Comparison of ENCODE assay signal across 8 cellular contexts in genomic region chr3:23446301-23446700, GRCh38.
"Had no signal": no experiment of that assay in that cellular context is flagged by ENCODE, and none has a peak within 500 bp of the region (broad histone marks: within the 10 kb centered on the region; RNA-seq: fewer than 3 reads in every experiment).

No MANE protein-coding gene starts in this region.

- H3K9me3 Mint-ChIP-seq: GM23338, H9 had no signal

- H3K27ac Mint-ChIP-seq: GM23338, H9 had no signal

- ATAC-seq: GM23338, K562 had no signal

- H3K4me3 Mint-ChIP-seq: GM23338, H9 had no signal

- H3K4me3 ChIP-seq: GM23338, K562 had no signal

- H3K4me2 ChIP-seq: GM23338 had no signal

- FAIRE-seq: H1, H54, HTR-8/SVneo, K562 had no signal

- DNase-seq: H9, HCEC 1CT, IMR-90 had no signal
